Comparison of ENCODE assay signal across 1 cellular context in the genomic region with DNA sequence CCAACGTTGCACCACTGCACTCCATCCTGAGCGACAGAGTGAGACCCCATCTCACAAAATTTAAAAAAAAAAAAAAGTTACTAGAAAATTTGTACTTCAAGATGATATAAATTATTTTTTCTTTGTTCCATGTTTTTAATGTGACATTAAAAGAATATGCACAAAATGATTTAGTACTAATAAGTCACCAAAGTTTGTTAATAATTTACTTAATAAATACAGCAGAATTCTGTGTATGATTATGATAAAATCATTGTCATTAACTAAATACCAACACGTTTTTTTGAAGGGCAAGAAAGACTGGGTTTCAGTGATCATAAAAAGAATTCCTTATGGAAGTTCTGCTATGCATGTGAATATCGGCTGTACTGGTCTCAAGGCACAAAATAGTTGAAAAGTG.
A peak's percentile ranks its signal among the peaks of the same experiment; 100 is the strongest.
TF ChIP-seq lines count a peak whose summit lies in the region.

No MANE protein-coding gene starts in this region.

TF ChIP-seq in K562, 482 proteins besides CTCF, POLR2A, EP300 and RAD21:
- TF ChIP-seq POLR2AphosphoS2 (IDR thresholded peaks at IDR 0.05; ENCODE audit: low read length) (no peak), DACH1 (IDR thresholded peaks at IDR 0.05; ENCODE audit: partially characterized antibody) (peak; percentile 91), SOX6 (IDR thresholded peaks at IDR 0.05) (no peak)
